Comparison of ENCODE assay signal across 25 cellular contexts in the genomic region with DNA sequence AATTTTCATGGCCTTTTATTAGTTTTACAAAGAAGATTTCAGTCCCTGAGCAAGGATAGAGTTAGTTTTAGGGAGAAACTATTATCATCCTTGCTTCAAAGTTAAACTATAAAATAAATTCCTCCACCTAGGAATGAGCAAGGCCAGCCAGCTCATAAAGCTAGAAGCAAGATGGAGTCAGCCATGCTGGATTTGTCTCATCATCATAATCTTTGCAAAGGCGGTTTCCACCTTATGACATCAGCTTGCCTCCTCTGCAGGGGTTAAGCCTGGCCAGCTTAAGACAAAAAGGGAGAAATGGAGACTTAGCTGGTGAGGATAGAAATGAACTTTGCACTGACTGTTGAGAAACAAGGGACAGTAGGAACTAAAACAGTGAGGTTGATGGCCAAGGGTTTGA. TPM values are rescaled to one million over a fixed set of nuclear protein-coding genes. Genes with fewer than 3 reads are reported as not detected.
"Had no signal": no experiment of that assay in that cellular context is flagged by ENCODE, and none has a peak within 500 bp of the region (broad histone marks: within the 10 kb centered on the region; RNA-seq: fewer than 3 reads in every experiment).

No MANE protein-coding gene starts in this region.

- H3K27me3 Mint-ChIP-seq: activated naive CD8-positive, alpha-beta T cell treated with anti-CD3 and anti-CD28 coated beads, Interleukin-2, amount 50 U/mL, for 24 hours had no signal

- H3K36me3 ChIP-seq: ascending aorta, WERI-Rb-1 had no signal

- H3K27me3 ChIP-seq: ascending aorta had no signal

- H3K9me3 Mint-ChIP-seq: activated naive CD4-positive, alpha-beta T cell treated with anti-CD3 and anti-CD28 coated beads, Interleukin-2, amount 50 U/mL, for 72 hours; activated naive CD8-positive, alpha-beta T cell treated with anti-CD3 and anti-CD28 coated beads, Interleukin-2, amount 50 U/mL, for 24 hours; central memory CD8-positive, alpha-beta T cell; T-cell had no signal

- H3K4me1 Mint-ChIP-seq: activated naive CD8-positive, alpha-beta T cell treated with anti-CD3 and anti-CD28 coated beads, Interleukin-2, amount 50 U/mL, for 24 hours; central memory CD8-positive, alpha-beta T cell; T-cell had no signal

- H3K4me3 Mint-ChIP-seq: activated CD8-positive, alpha-beta T cell treated with anti-CD3 and anti-CD28 coated beads, Interleukin-2, amount 10 ng/mL, durations not matched to agents 7 days and 5 days; activated naive CD8-positive, alpha-beta T cell treated with anti-CD3 and anti-CD28 coated beads, Interleukin-2, amount 50 U/mL, for 24 hours; brain; central memory CD8-positive, alpha-beta T cell; T-cell had no signal

- DNase-seq: activated CD4-positive, alpha-beta T cell treated with anti-CD3 and anti-CD28 coated beads for 4 hours; activated CD8-positive, alpha-beta memory T cell treated with anti-CD3 and anti-CD28 coated beads, Interleukin-2, amount 50 U/mL, for 48 hours; activated CD8-positive, alpha-beta T cell treated with anti-CD3 and anti-CD28 coated beads, Interleukin-2, amount 10 ng/mL, durations not matched to agents 7 days and 5 days; activated effector memory CD4-positive, alpha-beta T cell treated with Interleukin-2 at 50 U/mL for 16 hours; activated naive CD4-positive, alpha-beta T cell treated with Interleukin-2 at 50 U/mL for 16 hours; activated naive CD8-positive, alpha-beta T cell treated with anti-CD3 and anti-CD28 coated beads, Interleukin-2, amount 50 U/mL, for 24 hours; activated T-cell treated with anti-CD3 and anti-CD28 coated beads, Interleukin-2, amount 50 U/mL, for 1 hour; amniotic stem cell; Karpas-422; MM.1S; NCI-H1105 treated with DMSO at 0.1 percent for 48 hours; NCI-H1436 treated with DMSO at 0.1 percent for 48 hours; NCI-H187; NCI-H2081; NCI-H446; NCI-H524; SIG-M5; T-cell; T-helper 2 cell; WERI-Rb-1 had no signal

- H3K36me3 Mint-ChIP-seq: activated naive CD4-positive, alpha-beta T cell treated with anti-CD3 and anti-CD28 coated beads, Interleukin-2, amount 50 U/mL, for 72 hours; brain; T-cell had no signal

- ATAC-seq: activated CD8-positive, alpha-beta T cell treated with anti-CD3 and anti-CD28 coated beads, Interleukin-2, amount 10 ng/mL, durations not matched to agents 7 days and 5 days; activated naive CD4-positive, alpha-beta T cell treated with anti-CD3 and anti-CD28 coated beads, Interleukin-2, amount 50 U/mL, for 72 hours; activated naive CD8-positive, alpha-beta T cell treated with anti-CD3 and anti-CD28 coated beads, Interleukin-2, amount 50 U/mL, for 24 hours; T-cell had no signal

- H3K9me3 ChIP-seq: ascending aorta had no signal

- H3K4me3 ChIP-seq: ascending aorta had no signal

- H3K4me1 ChIP-seq: ascending aorta had no signal

- H3K27ac ChIP-seq: ascending aorta, WERI-Rb-1 had no signal

- H3K27ac Mint-ChIP-seq: activated CD8-positive, alpha-beta T cell treated with anti-CD3 and anti-CD28 coated beads, Interleukin-2, amount 10 ng/mL, durations not matched to agents 7 days and 5 days; activated naive CD4-positive, alpha-beta T cell treated with anti-CD3 and anti-CD28 coated beads, Interleukin-2, amount 50 U/mL, for 72 hours; activated naive CD8-positive, alpha-beta T cell treated with anti-CD3 and anti-CD28 coated beads, Interleukin-2, amount 50 U/mL, for 24 hours; T-cell had no signal

RNA-seq across cellular contexts. Expression of a gene that starts 18.7 kb away (rescaled TPM):
- total RNA-seq: activated CD8-positive, alpha-beta T cell treated with anti-CD3 and anti-CD28 coated beads, Interleukin-2, amount 10 ng/mL, durations not matched to agents 7 days and 5 days; activated naive CD4-positive, alpha-beta T cell treated with anti-CD3 and anti-CD28 coated beads, Interleukin-2, amount 50 U/mL, for 72 hours; ascending aorta; RPMI7951; T-cell had no signal

RNA-seq across cellular contexts. Expression of a gene that starts 40.3 kb away (rescaled TPM):
- total RNA-seq: activated CD8-positive, alpha-beta T cell treated with anti-CD3 and anti-CD28 coated beads, Interleukin-2, amount 10 ng/mL, durations not matched to agents 7 days and 5 days; ascending aorta; RPMI7951 had no signal
